1 cellular context compared by ENCODE assay signal in the genomic region with DNA sequence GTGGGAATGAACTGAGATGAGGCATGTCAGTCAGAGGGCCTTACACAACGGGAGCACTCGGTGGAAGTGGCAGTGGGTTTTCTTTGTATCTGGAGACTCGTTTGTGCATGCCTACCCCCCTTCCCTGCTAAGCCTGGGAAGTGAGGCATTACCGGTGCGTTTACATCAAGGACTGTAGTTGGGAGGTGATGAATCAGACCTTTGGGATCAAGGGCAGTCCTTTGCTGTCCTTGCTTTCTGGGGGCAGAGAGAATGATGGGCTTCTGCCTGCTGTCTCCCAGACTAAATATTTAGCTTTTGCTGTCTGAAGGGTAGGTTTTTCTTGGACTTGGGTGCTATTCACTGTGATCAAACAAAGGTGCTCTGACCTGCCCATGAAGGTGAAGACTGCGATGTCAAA.
TF ChIP-seq lines count a peak whose summit lies in the region.

No MANE protein-coding gene starts in this region.

TF ChIP-seq in H1, 55 proteins besides CTCF, POLR2A, EP300 and RAD21 (continued from another document):
- no peak for TF ChIP-seq POLR2AphosphoS5 (IDR thresholded peaks at IDR 0.05; ENCODE audit: low read depth, low read length)
- TF ChIP-seq KDM1A (IDR thresholded peaks at IDR 0.05; ENCODE audit: borderline replicate concordance, low read length) = no peak
- TF ChIP-seq RXRA (IDR thresholded peaks at IDR 0.05; ENCODE audit: insufficient read depth, low read depth, low read length) = no peak
- no peak for TF ChIP-seq POU5F1 (IDR thresholded peaks at IDR 0.05; ENCODE audit: low read depth, low read length)
